Comparison of ENCODE assay signal across 8 cellular contexts in genomic region chr5:43042176-43042625, GRCh38. TPM values are rescaled to one million over a fixed set of nuclear protein-coding genes. Genes with fewer than 3 reads are reported as not detected.
DNase-seq lines count a peak whose midpoint lies in the region; ATAC-seq, FAIRE-seq and TF ChIP-seq lines count a peak whose summit lies in the region.

No MANE protein-coding gene starts in this region.

- H3K4me3 ChIP-seq in NB4 (ENCODE audit: low read depth, low read length) (peak overlapping the region; percentile 76), astrocyte (ENCODE audit: insufficient read depth, low read depth, low read length) (peak overlapping the region; percentile 74), iPS-15b (ENCODE audit: low read depth, low read length) (peak overlapping the region; percentile 51)

- peak; percentile 52 for ATAC-seq in T-helper 17 cell

- H4K20me1 ChIP-seq in astrocyte (ENCODE audit: insufficient read depth, low read length): peaks cover 12% of the 10 kb centered on the region

- H3K27ac ChIP-seq in astrocyte (ENCODE audit: low read depth, low read length): peak overlapping the region; percentile 94

- H3K9me3 ChIP-seq in T-helper 17 cell (ENCODE audit: control insufficient read depth, low read length, poor library complexity, severe bottlenecking) (no peaks in the 10 kb centered on the region), astrocyte (ENCODE audit: insufficient read depth, low read depth, low read length) (no peaks in the 10 kb centered on the region), iPS-15b (ENCODE audit: control insufficient read depth, insufficient read depth, low read length) (no peaks in the 10 kb centered on the region)

- H3K4me1 Mint-ChIP-seq in T-helper 17 cell (peaks cover 33% of the 10 kb centered on the region), astrocyte (ENCODE audit: low read depth, unreplicated experiment) (peaks cover 4% of the 10 kb centered on the region)

- H3K36me3 ChIP-seq in astrocyte (ENCODE audit: insufficient read depth, low read length) (no peaks in the 10 kb centered on the region), iPS-15b (ENCODE audit: control insufficient read depth, insufficient read depth, low read length) (no peaks in the 10 kb centered on the region)

- CTCF ChIA-PET in HEK293T (lab: Yijun Ruan, JAX): interaction anchor here (0.6 to 1.7 kb wide), 4 partner anchors 19 to 133 kb away, joined by 3 to 13 read pairs (median 8); no protein-coding TSS in a partner anchor

- POLR2A ChIA-PET in HEK293T (lab: Yijun Ruan, JAX): interaction anchor here (0.9 to 3.2 kb wide), 19 partner anchors 8 to 442 kb away, joined by 3 to 55 read pairs (median 6); partner anchors contain the start of genes HMGCS1, TMEM267 and ZNF131

- H3K27me3 Mint-ChIP-seq in T-helper 17 cell (no peaks in the 10 kb centered on the region), astrocyte (ENCODE audit: low read depth, unreplicated experiment) (peaks cover 40% of the 10 kb centered on the region)

- TF ChIP-seq CTCF in GM10266 (IDR thresholded peaks at IDR 0.05; ENCODE audit: control insufficient read depth, insufficient read depth, low read depth, missing control alignments): peak; percentile 29
- TF ChIP-seq CTCF in NB4 (IDR thresholded peaks at IDR 0.05; ENCODE audit: low read depth, low read length): no peak
- TF ChIP-seq CTCF in astrocyte (IDR thresholded peaks at IDR 0.05; ENCODE audit: insufficient read depth, low read depth, low read length): no peak

- peak overlapping the region; percentile 78 for H2AFZ ChIP-seq in astrocyte (ENCODE audit: low read depth, low read length)

- H3K4me3 Mint-ChIP-seq in T-helper 17 cell (peak overlapping the region; percentile 99), astrocyte (ENCODE audit: unreplicated experiment) (peak overlapping the region; percentile 84)

- TF ChIP-seq POLR2A in NB4 (IDR thresholded peaks at IDR 0.05; ENCODE audit: extremely low read depth, insufficient read length): peak; percentile 82

- H3K36me3 Mint-ChIP-seq in T-helper 17 cell (ENCODE audit: low read depth): no peaks in the 10 kb centered on the region
- H3K36me3 Mint-ChIP-seq in astrocyte (ENCODE audit: low read depth, unreplicated experiment): peaks cover 7% of the 10 kb centered on the region

- peaks cover 74% of the 10 kb centered on the region for H3K79me2 ChIP-seq in astrocyte (ENCODE audit: insufficient read depth, low read length)

- H3K27me3 ChIP-seq in astrocyte (ENCODE audit: insufficient read depth, low read length) (no peaks in the 10 kb centered on the region), iPS-15b (ENCODE audit: control insufficient read depth, insufficient read depth, low read length) (peaks cover 94% of the 10 kb centered on the region)

- DNase-seq in GM10266 (ENCODE audit: extremely low spot score) (peak; percentile 52), HEK293T (ENCODE audit: extremely low spot score) (no peak), NB4 (ENCODE audit: low read depth) (peak; percentile 98), T-helper 17 cell (peak; percentile 65 to 79 (median 77)), astrocyte (ENCODE audit: low read depth) (peak; percentile 69), smooth muscle cell of the brain vasculature (ENCODE audit: low read depth, low spot score) (peak; percentile 31), HuH-7.5 (ENCODE audit: low spot score) (no peak)

- H3K9me3 Mint-ChIP-seq in astrocyte (ENCODE audit: unreplicated experiment): peaks cover 11% of the 10 kb centered on the region

- peak overlapping the region; percentile 99 for H3K27ac Mint-ChIP-seq in T-helper 17 cell
- peak overlapping the region; percentile 87 for H3K27ac Mint-ChIP-seq in astrocyte (ENCODE audit: unreplicated experiment)

- peak overlapping the region; percentile 93 for H3K4me2 ChIP-seq in astrocyte (ENCODE audit: low read length)

- peak overlapping the region; percentile 88 for H3K9ac ChIP-seq in astrocyte (ENCODE audit: low read length)
- H3K9ac ChIP-seq in iPS-15b (ENCODE audit: low read depth, low read length): no peak overlapping the region

- H3K4me1 ChIP-seq in astrocyte (ENCODE audit: insufficient read depth, low read length) (peaks cover 24% of the 10 kb centered on the region), iPS-15b (ENCODE audit: control insufficient read depth, insufficient read depth, low read length) (peaks cover 6% of the 10 kb centered on the region)

- no peak for FAIRE-seq in astrocyte (lab: Jason Lieb, UNC)

TF ChIP-seq in HEK293T, 16 proteins besides CTCF, POLR2A, EP300 and RAD21:
- TF ChIP-seq L3MBTL2 (conservative IDR thresholded peaks at IDR 0.05) (peak; percentile 75), ELF4 (IDR thresholded peaks at IDR 0.05) (no peak)

RNA-seq across cellular contexts. Expression of gene ANXA2R, which starts 2.1 kb away (rescaled TPM):
- total RNA-seq in T-helper 17 cell (10 to 100 TPM; 33.0 to 44.0 TPM), astrocyte (0.50 and 0.77 TPM in 2 replicates)

Comparison
In these comparisons a context has a peak if more than half of its experiments do, and no peak if none do; other contexts are left out.
1. DNase-seq: peak in GM10266 (single experiment), NB4 (single experiment), T-helper 17 cell (3 of 3), astrocyte (single experiment) and smooth muscle cell of the brain vasculature (single experiment); none in HEK293T (single experiment) and HuH-7.5 (single experiment).
2. RNA of gene ANXA2R, which starts 2.1 kb away (total RNA-seq): 33.0 to 44.0 TPM in T-helper 17 cell; 0.50 to 0.77 TPM in astrocyte; every median in the first group is over 10 times any median in the second.
3. Peak in every context shown above with its lines, with median percentiles within 50 percentile points of each other: H3K4me3 ChIP-seq.